ENCODE assay signal across 27 cellular contexts in genomic region chr9:126478216-126478981, GRCh38.
"Had no signal": no experiment of that assay in that cellular context is flagged by ENCODE, and none has a peak within 500 bp of the region (broad histone marks: within the 10 kb centered on the region; RNA-seq: fewer than 3 reads in every experiment).

No MANE protein-coding gene starts in this region.

- ATAC-seq: activated T-helper 17 cell treated with anti-CD3 and anti-CD28 coated beads, Interleukin-2, amount 50 U/mL, for 72 hours; WTC11 had no signal

- H3K9me3 ChIP-seq: MG63, Peyer's patch, SJCRH30, SK-N-SH had no signal

- H3K4me1 Mint-ChIP-seq: activated CD4-positive, alpha-beta memory T cell treated with anti-CD3 and anti-CD28 coated beads, Interleukin-2, amount 10 ng/mL, durations not matched to agents 7 days and 5 days had no signal

- H3K27me3 Mint-ChIP-seq: activated T-helper 17 cell treated with anti-CD3 and anti-CD28 coated beads, Interleukin-2, amount 50 U/mL, for 72 hours had no signal

- H3K9me3 Mint-ChIP-seq: activated T-helper 17 cell treated with anti-CD3 and anti-CD28 coated beads, Interleukin-2, amount 50 U/mL, for 72 hours; T-helper 2 cell treated with Interferon-gamma antibody and Interleukin-4, amounts not matched to agents 5 μg/mL and 100 μg/mL, for 36 hours had no signal

- H3K9me2 ChIP-seq: SK-N-SH had no signal

- H3K4me1 ChIP-seq: Peyer's patch had no signal

- H3K27ac ChIP-seq: Peyer's patch, RWPE1, SJCRH30 had no signal

- H3K27ac Mint-ChIP-seq: activated CD4-positive, alpha-beta memory T cell treated with anti-CD3 and anti-CD28 coated beads, Interleukin-2, amount 10 ng/mL, durations not matched to agents 7 days and 5 days; activated T-helper 17 cell treated with anti-CD3 and anti-CD28 coated beads, Interleukin-2, amount 50 U/mL, for 72 hours; T-helper 2 cell treated with Interferon-gamma antibody and Interleukin-4, amounts not matched to agents 5 μg/mL and 100 μg/mL, for 36 hours; WTC11 had no signal

- H3K4me3 Mint-ChIP-seq: activated CD4-positive, alpha-beta memory T cell treated with anti-CD3 and anti-CD28 coated beads, Interleukin-2, amount 10 ng/mL, durations not matched to agents 7 days and 5 days; activated T-helper 17 cell treated with anti-CD3 and anti-CD28 coated beads, Interleukin-2, amount 50 U/mL, for 72 hours; brain; T-helper 2 cell treated with Interferon-gamma antibody and Interleukin-4, amounts not matched to agents 5 μg/mL and 100 μg/mL, for 36 hours; WTC11 had no signal

- H3K9ac ChIP-seq: SK-N-SH had no signal

- H3K36me3 ChIP-seq: MG63 had no signal

- DNase-seq: activated CD4-positive, alpha-beta memory T cell treated with anti-CD3 and anti-CD28 coated beads, Interleukin-2, amount 10 ng/mL, durations not matched to agents 7 days and 5 days; activated CD4-positive, alpha-beta T cell treated with anti-CD3 and anti-CD28 coated beads for 48 hours; activated CD4-positive, CD25-positive, alpha-beta regulatory T cell treated with anti-CD3 and anti-CD28 coated beads, Interleukin-2, amount 50 U/mL, for 72 hours; activated gamma-delta T cell; activated naive CD4-positive, alpha-beta T cell treated with anti-CD3 and anti-CD28 coated beads, Interleukin-2, amount 50 U/mL, for 16 hours; activated T-cell treated with anti-CD3 and anti-CD28 coated beads for 4 hours; activated T-cell treated with anti-CD3 and anti-CD28 coated beads, Interleukin-2, amount 50 U/mL, for 48 hours; amygdala; MG63; MV-4-11; NCI-H1105; NCI-H1436; NCI-H1694 treated with DMSO at 0.1 percent for 48 hours; NCI-H2029 treated with DMSO at 0.1 percent for 48 hours; NCI-H510A treated with DMSO at 0.1 percent for 48 hours; NCI-H69; NK-92 treated with Interleukin-12 subunit alpha and Interleukin-12 subunit beta, amount 100 ng/mL, for 24 hours; Peyer's patch; Right ventricle myocardium superior; SJCRH30; SK-N-SH; T-helper 1 cell had no signal

- H3K4me2 ChIP-seq: SK-N-SH had no signal

- H3K27me3 ChIP-seq: MG63, Peyer's patch, SJCRH30 had no signal

- H3K4me3 ChIP-seq: MG63, Peyer's patch, SJCRH30 had no signal
